In genomic region chr2:96665717-96666116, GRCh38 we compare ENCODE assay signal across 2 cellular contexts. TPM values are rescaled to one million over a fixed set of nuclear protein-coding genes. Genes with fewer than 3 reads are reported as not detected.
"Had no signal": no experiment of that assay in that cellular context is flagged by ENCODE, and none has a peak within 500 bp of the region (broad histone marks: within the 10 kb centered on the region; RNA-seq: fewer than 3 reads in every experiment).

No MANE protein-coding gene starts in this region.

RNA-seq across cellular contexts. Expression of gene FER1L5, which starts 23.2 kb away (rescaled TPM):
- total RNA-seq: natural killer cell, omental fat pad had no signal
